In genomic region chr11:68287419-68287818, GRCh38 we compare ENCODE assay signal across 32 cellular contexts.
"Had no signal": no experiment of that assay in that cellular context is flagged by ENCODE, and none has a peak within 500 bp of the region (broad histone marks: within the 10 kb centered on the region; RNA-seq: fewer than 3 reads in every experiment).

No MANE protein-coding gene starts in this region.

- H3K9me3 ChIP-seq: esophagus squamous epithelium, gastroesophageal sphincter had no signal

- H3K9me3 Mint-ChIP-seq: central memory CD8-positive, alpha-beta T cell; effector memory CD8-positive, alpha-beta T cell had no signal

- H3K4me1 ChIP-seq: gastroesophageal sphincter had no signal

- H3K27ac ChIP-seq: brain microvascular endothelial cell, epithelial cell of prostate, esophagus squamous epithelium, gastroesophageal sphincter, VCaP had no signal

- H3K36me3 ChIP-seq: brain microvascular endothelial cell, esophagus squamous epithelium, gastroesophageal sphincter had no signal

- DNase-seq: activated CD4-positive, alpha-beta memory T cell treated with anti-CD3 and anti-CD28 coated beads, Interleukin-2, amount 10 ng/mL, durations not matched to agents 7 days and 5 days; activated CD4-positive, alpha-beta T cell treated with anti-CD3 and anti-CD28 coated beads for 1 hour; activated CD4-positive, alpha-beta T cell treated with anti-CD3 and anti-CD28 coated beads for 4 hours; activated CD4-positive, alpha-beta T cell treated with anti-CD3 and anti-CD28 coated beads, Interleukin-2, amount 10 ng/mL, durations not matched to agents 7 days and 5 days; activated CD4-positive, alpha-beta T cell treated with anti-CD3 and anti-CD28 coated beads, Interleukin-2, amount 50 U/mL, for 4 hours; activated CD8-positive, alpha-beta memory T cell treated with anti-CD3 and anti-CD28 coated beads, Interleukin-2, amount 50 U/mL, for 48 hours; activated gamma-delta T cell; activated naive CD4-positive, alpha-beta T cell; activated naive CD4-positive, alpha-beta T cell treated with anti-CD3 and anti-CD28 coated beads, Interleukin-2, amount 10 ng/mL, durations not matched to agents 7 days and 5 days; activated naive CD8-positive, alpha-beta T cell treated with anti-CD3 and anti-CD28 coated beads, Interleukin-2, amount 10 ng/mL, durations not matched to agents 7 days and 5 days; activated T-cell treated with anti-CD3 and anti-CD28 coated beads for 4 hours; activated T-cell treated with anti-CD3 and anti-CD28 coated beads, Interleukin-2, amount 50 U/mL, for 24 hours; activated T-cell treated with anti-CD3 and anti-CD28 coated beads, Interleukin-2, amount 50 U/mL, for 72 hours; brain microvascular endothelial cell; cortex of kidney; dermis blood vessel endothelial cell; effector CD4-positive, alpha-beta T cell; effector memory CD8-positive, alpha-beta T cell; esophagus squamous epithelium; foreskin melanocyte; hippocampal formation; T-helper 2 cell had no signal

- H3K4me3 Mint-ChIP-seq: activated CD4-positive, alpha-beta memory T cell treated with anti-CD3 and anti-CD28 coated beads, Interleukin-2, amount 10 ng/mL, durations not matched to agents 7 days and 5 days; activated CD4-positive, alpha-beta T cell treated with anti-CD3 and anti-CD28 coated beads, Interleukin-2, amount 10 ng/mL, durations not matched to agents 7 days and 5 days; activated naive CD4-positive, alpha-beta T cell treated with anti-CD3 and anti-CD28 coated beads, Interleukin-2, amount 10 ng/mL, durations not matched to agents 7 days and 5 days; activated naive CD8-positive, alpha-beta T cell treated with anti-CD3 and anti-CD28 coated beads, Interleukin-2, amount 10 ng/mL, durations not matched to agents 7 days and 5 days; activated T-cell treated with anti-CD3 and anti-CD28 coated beads, Interleukin-2, amount 50 U/mL, for 24 hours; activated T-cell treated with anti-CD3 and anti-CD28 coated beads, Interleukin-2, amount 50 U/mL, for 72 hours; central memory CD8-positive, alpha-beta T cell; effector memory CD8-positive, alpha-beta T cell; WTC11 had no signal

- H3K4me1 Mint-ChIP-seq: WTC11 had no signal

- H3K27me3 ChIP-seq: brain microvascular endothelial cell, gastroesophageal sphincter had no signal

- H3K4me3 ChIP-seq: esophagus squamous epithelium, gastroesophageal sphincter had no signal

- ATAC-seq: activated naive CD4-positive, alpha-beta T cell treated with anti-CD3 and anti-CD28 coated beads, Interleukin-2, amount 50 U/mL, for 72 hours; activated T-cell treated with anti-CD3 and anti-CD28 coated beads, Interleukin-2, amount 50 U/mL, for 72 hours; effector memory CD8-positive, alpha-beta T cell; gastroesophageal sphincter; WTC11 had no signal

- H3K27ac Mint-ChIP-seq: activated CD4-positive, alpha-beta memory T cell treated with anti-CD3 and anti-CD28 coated beads, Interleukin-2, amount 10 ng/mL, durations not matched to agents 7 days and 5 days; activated CD4-positive, alpha-beta T cell treated with anti-CD3 and anti-CD28 coated beads, Interleukin-2, amount 10 ng/mL, durations not matched to agents 7 days and 5 days; activated naive CD4-positive, alpha-beta T cell treated with anti-CD3 and anti-CD28 coated beads, Interleukin-2, amount 10 ng/mL, durations not matched to agents 7 days and 5 days; activated naive CD4-positive, alpha-beta T cell treated with anti-CD3 and anti-CD28 coated beads, Interleukin-2, amount 50 U/mL, for 72 hours; activated naive CD8-positive, alpha-beta T cell treated with anti-CD3 and anti-CD28 coated beads, Interleukin-2, amount 10 ng/mL, durations not matched to agents 7 days and 5 days; activated T-cell treated with anti-CD3 and anti-CD28 coated beads, Interleukin-2, amount 50 U/mL, for 24 hours; effector memory CD8-positive, alpha-beta T cell; WTC11 had no signal

- FAIRE-seq: astrocyte, bronchial epithelial cell, colon, TTC549 had no signal
